In genomic region chr1:16042096-16042495, GRCh38 we compare ENCODE assay signal across 1 cellular context.
TF ChIP-seq lines count a peak whose summit lies in the region.

No MANE protein-coding gene starts in this region.

TF ChIP-seq in K562, 482 proteins besides CTCF, POLR2A, EP300 and RAD21:
- TF ChIP-seq NFRKB (IDR thresholded peaks at IDR 0.05; ENCODE audit: low read depth) (no peak), CHAMP1 (IDR thresholded peaks at IDR 0.05) (no peak), MYC (IDR thresholded peaks at IDR 0.05; ENCODE audit: low read depth, low read length) (no peak), MYC (CRISPR knock-in tag; IDR thresholded peaks at IDR 0.05; ENCODE audit: borderline replicate concordance, low read depth) (no peak), HNRNPK (IDR thresholded peaks at IDR 0.05; ENCODE audit: low read depth, low read length, poor library complexity, severe bottlenecking) (no peak), CBX3 (IDR thresholded peaks at IDR 0.05; ENCODE audit: borderline replicate concordance in 1 of 2, low read length in 2 of 2) (no peak), POLR2B (IDR thresholded peaks at IDR 0.05; ENCODE audit: low read depth, partially characterized antibody) (no peak), RBM25 (IDR thresholded peaks at IDR 0.05; ENCODE audit: low read depth, low read length, severe bottlenecking) (no peak), NCOA6 (IDR thresholded peaks at IDR 0.05) (no peak), HNRNPLL (IDR thresholded peaks at IDR 0.05; ENCODE audit: low read depth, low read length, poor library complexity, severe bottlenecking) (no peak), MAFG (tag; conservative IDR thresholded peaks at IDR 0.05) (no peak), PHF8 (IDR thresholded peaks at IDR 0.05; ENCODE audit: borderline replicate concordance, low read length) (no peak), ZBTB7A (IDR thresholded peaks at IDR 0.05; ENCODE audit: borderline replicate concordance, control insufficient read depth, low read depth, low read length) (no peak), SMAD4 (CRISPR knock-in tag; conservative IDR thresholded peaks at IDR 0.05) (no peak), NR2C1 (IDR thresholded peaks at IDR 0.05) (no peak), NR2C1 (tag; IDR thresholded peaks at IDR 0.05) (no peak), THRAP3 (IDR thresholded peaks at IDR 0.05; ENCODE audit: borderline replicate concordance) (no peak)
- TF ChIP-seq, protein P1, sequence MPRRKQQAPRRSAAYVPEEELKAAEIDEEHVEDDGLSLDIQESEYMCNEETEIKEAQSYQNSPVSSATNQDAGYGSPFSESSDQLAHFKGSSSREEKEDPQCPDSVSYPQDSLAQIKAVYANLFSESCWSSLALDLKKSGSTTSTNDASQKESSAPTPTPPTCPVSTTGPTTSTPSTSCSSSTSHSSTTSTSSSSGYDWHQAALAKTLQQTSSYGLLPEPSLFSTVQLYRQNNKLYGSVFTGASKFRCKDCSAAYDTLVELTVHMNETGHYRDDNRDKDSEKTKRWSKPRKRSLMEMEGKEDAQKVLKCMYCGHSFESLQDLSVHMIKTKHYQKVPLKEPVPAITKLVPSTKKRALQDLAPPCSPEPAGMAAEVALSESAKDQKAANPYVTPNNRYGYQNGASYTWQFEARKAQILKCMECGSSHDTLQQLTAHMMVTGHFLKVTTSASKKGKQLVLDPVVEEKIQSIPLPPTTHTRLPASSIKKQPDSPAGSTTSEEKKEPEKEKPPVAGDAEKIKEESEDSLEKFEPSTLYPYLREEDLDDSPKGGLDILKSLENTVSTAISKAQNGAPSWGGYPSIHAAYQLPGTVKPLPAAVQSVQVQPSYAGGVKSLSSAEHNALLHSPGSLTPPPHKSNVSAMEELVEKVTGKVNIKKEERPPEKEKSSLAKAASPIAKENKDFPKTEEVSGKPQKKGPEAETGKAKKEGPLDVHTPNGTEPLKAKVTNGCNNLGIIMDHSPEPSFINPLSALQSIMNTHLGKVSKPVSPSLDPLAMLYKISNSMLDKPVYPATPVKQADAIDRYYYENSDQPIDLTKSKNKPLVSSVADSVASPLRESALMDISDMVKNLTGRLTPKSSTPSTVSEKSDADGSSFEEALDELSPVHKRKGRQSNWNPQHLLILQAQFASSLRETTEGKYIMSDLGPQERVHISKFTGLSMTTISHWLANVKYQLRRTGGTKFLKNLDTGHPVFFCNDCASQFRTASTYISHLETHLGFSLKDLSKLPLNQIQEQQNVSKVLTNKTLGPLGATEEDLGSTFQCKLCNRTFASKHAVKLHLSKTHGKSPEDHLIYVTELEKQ (CRISPR knock-in tag; IDR thresholded peaks at IDR 0.05): no peak
- TF ChIP-seq, protein P2, sequence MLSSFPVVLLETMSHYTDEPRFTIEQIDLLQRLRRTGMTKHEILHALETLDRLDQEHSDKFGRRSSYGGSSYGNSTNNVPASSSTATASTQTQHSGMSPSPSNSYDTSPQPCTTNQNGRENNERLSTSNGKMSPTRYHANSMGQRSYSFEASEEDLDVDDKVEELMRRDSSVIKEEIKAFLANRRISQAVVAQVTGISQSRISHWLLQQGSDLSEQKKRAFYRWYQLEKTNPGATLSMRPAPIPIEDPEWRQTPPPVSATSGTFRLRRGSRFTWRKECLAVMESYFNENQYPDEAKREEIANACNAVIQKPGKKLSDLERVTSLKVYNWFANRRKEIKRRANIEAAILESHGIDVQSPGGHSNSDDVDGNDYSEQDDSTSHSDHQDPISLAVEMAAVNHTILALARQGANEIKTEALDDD (IDR thresholded peaks at IDR 0.05): no peak
TF ChIP-seq in K562: peak in this region for 0.
